In the genomic region with DNA sequence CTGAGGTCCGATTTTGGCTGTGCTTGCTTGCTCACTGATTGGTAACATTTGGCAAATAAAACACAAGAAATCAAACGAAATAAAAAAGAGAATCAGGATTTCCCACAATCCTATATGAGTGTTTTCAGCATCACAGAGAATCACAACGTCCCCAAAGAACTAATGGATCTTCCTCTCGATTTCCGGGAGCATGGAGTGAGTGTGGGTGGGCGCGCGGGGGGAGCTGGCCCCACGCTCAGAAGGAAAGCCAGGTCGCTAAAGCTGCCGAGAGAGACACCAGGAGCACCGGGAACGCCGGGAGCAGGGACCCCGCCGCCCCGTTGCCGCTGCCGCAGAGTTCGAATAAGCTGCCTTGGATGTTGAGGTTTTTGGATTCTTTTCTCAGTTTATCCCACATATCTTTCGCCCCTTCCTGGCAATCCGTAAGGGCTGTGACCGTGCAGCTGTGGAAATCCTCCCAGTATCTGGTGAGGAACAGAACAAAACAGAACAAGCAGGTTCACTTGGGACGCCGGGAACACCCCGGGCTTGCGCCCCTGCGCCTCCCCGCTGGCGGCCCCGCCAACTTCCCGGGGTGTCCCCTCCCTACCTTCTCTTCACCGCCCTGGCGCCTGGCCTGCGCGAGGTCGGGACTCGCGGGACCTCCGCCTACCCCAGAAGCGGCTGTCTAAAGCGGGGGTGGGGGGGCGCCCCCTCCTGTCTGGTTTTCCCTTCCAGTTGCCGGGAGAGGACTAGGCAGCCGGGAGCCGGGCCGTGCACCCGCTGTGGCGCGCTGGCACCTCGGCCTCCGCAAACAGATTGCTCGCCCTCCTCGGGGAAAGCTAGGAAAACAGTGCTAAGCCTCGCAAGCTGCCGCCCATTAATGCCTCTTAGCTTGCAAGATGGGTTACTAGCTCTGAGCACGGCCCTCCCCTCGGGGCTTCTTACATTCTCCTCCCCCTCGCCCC, we compare ENCODE assay signal across 8 cellular contexts. TPM values are rescaled to one million over a fixed set of nuclear protein-coding genes. Genes with fewer than 3 reads are reported as not detected.
A peak's percentile ranks its signal among the peaks of the same experiment; 100 is the strongest.
DNase-seq lines count a peak whose midpoint lies in the region; ATAC-seq, FAIRE-seq and TF ChIP-seq lines count a peak whose summit lies in the region.

No MANE protein-coding gene starts in this region.

- H3K36me3 ChIP-seq in GM23338 (ENCODE audit: insufficient read depth): no peaks in the 10 kb centered on the region
- no peaks in the 10 kb centered on the region for H3K36me3 ChIP-seq in uterus

- CTCF ChIA-PET in A549 (lab: Yijun Ruan, JAX): interaction anchor here (0.6 to 0.9 kb wide), 2 partner anchors 14 to 528 kb away, joined by 3 read pairs; no protein-coding TSS in a partner anchor

- H3K9me2 ChIP-seq in GM23338 (ENCODE audit: insufficient read depth): no peaks in the 10 kb centered on the region

- peaks cover 2% of the 10 kb centered on the region; the same call in 1 of the 3 replicates for H3K9me3 Mint-ChIP-seq in GM23338
- H3K9me3 Mint-ChIP-seq in memory B cell: peaks cover 15% of the 10 kb centered on the region

- TF ChIP-seq EP300 in A549 (IDR thresholded peaks at IDR 0.05): no peak

- peaks cover 61% of the 10 kb centered on the region for H3K4me1 Mint-ChIP-seq in GM23338
- peaks cover 27% of the 10 kb centered on the region for H3K4me1 Mint-ChIP-seq in memory B cell

- 23% methylated on average over 35 of the region's 59 CpGs for WGBS in A549 (ENCODE audit: missing lambda C conversion rate)

- no peak for TF ChIP-seq RAD21 in A549 (conservative IDR thresholded peaks at IDR 0.05 in 1 of 2, IDR thresholded peaks at IDR 0.05 in 1 of 2)

- H4K20me1 ChIP-seq in GM23338 (replicated peaks; ENCODE audit: insufficient read depth): peaks cover 21% of the 10 kb centered on the region

- H3K27me3 ChIP-seq in GM23338 (ENCODE audit: insufficient read depth) (peaks cover 100% of the 10 kb centered on the region), uterus (peaks cover 30 to 81% of the 10 kb centered on the region in 2 donors)

- peak overlapping the region; percentile 6 for H3K4me3 ChIP-seq in A549
- peak overlapping the region; percentile 58 for H3K4me3 ChIP-seq in GM23338
- H3K4me3 ChIP-seq in uterus: no peak overlapping the region

- H3K27ac Mint-ChIP-seq in GM23338: no peak overlapping the region
- peak overlapping the region; percentile 78 for H3K27ac Mint-ChIP-seq in memory B cell

- H3K9me3 ChIP-seq in A549: no peaks in the 10 kb centered on the region
- no peaks in the 10 kb centered on the region for H3K9me3 ChIP-seq in uterus

- ATAC-seq in A549 (peak in 1 of 2 experiments; percentile 30; a peak in 3 of 6 replicates), GM23338 (peak; percentile 2), memory B cell (ENCODE audit: low read depth) (no peak), HG03135 (IDR thresholded peaks at IDR 0.05; ENCODE audit: unreplicated experiment) (no peak), GM19463 (IDR thresholded peaks at IDR 0.05; ENCODE audit: unreplicated experiment) (no peak)

- POLR2A ChIA-PET in A549 (lab: Yijun Ruan, JAX): interaction anchor here (1.0 kb wide), 1 partner anchor 107 kb away, joined by 4 read pairs; no protein-coding TSS in a partner anchor

- H3K36me3 Mint-ChIP-seq in GM23338 (ENCODE audit: low read depth) (peaks cover under 1% of the 10 kb centered on the region; the same call in 1 of the 3 replicates), memory B cell (peaks cover 17% of the 10 kb centered on the region)

- H3K4me3 Mint-ChIP-seq in GM23338 (peak overlapping the region; percentile 66), memory B cell (no peak overlapping the region)

- H3K27me3 Mint-ChIP-seq in GM23338 (ENCODE audit: insufficient read depth, low read depth, poor library complexity) (peaks cover 100% of the 10 kb centered on the region), memory B cell (peaks cover 42% of the 10 kb centered on the region)

- H3K27ac ChIP-seq in A549: 0 out of 6 replicates have a peak overlapping the region, but pooled peaks of 1 of the 2 experiments have one; percentile 18
- H3K27ac ChIP-seq in GM23338 (ENCODE audit: low read depth): no peak overlapping the region
- H3K27ac ChIP-seq in uterus: no peak overlapping the region

- TF ChIP-seq POLR2A in A549 (IDR thresholded peaks at IDR 0.05; ENCODE audit: low read length) (no peak), uterus (IDR thresholded peaks at IDR 0.05) (no peak)

- FAIRE-seq in A549 (lab: Jason Lieb, UNC): no peak

- peak overlapping the region; percentile 98 for H2AFZ ChIP-seq in GM23338

- no peak for TF ChIP-seq CTCF in A549 (IDR thresholded peaks at IDR 0.05)
- TF ChIP-seq CTCF in GM23338 (conservative IDR thresholded peaks at IDR 0.05; ENCODE audit: low read depth in 2 of 2): no peak; a peak in 1 of 4 replicates
- TF ChIP-seq CTCF in uterus (IDR thresholded peaks at IDR 0.05): no peak

- intact Hi-C loops in uterus (cut with DNase I; ENCODE audit: low total_unique reads): no loop called here

- H3K4me1 ChIP-seq in A549 (no peaks in the 10 kb centered on the region), GM23338 (ENCODE audit: insufficient read depth) (peaks cover 60% of the 10 kb centered on the region), uterus (peaks cover 0 to 14% of the 10 kb centered on the region in 2 donors)

- no peaks in the 10 kb centered on the region for H3K79me2 ChIP-seq in GM23338 (replicated peaks; ENCODE audit: insufficient read depth)

- DNase-seq in A549 (ENCODE audit: low read depth in 1 of 2, low spot score in 1 of 2) (no peak), GM23338 (ENCODE audit: low spot score) (peak; percentile 74), cerebellum (ENCODE audit: low spot score) (peak; percentile 74), memory B cell (ENCODE audit: low spot score in 2 of 2) (peak in 1 of 2 donors; percentile 39), cortex of kidney (lab: John Stamatoyannopoulos, UW) (no peak), uterus (no peak)

- H3K4me2 ChIP-seq in A549: peak overlapping the region; percentile 58
- peak overlapping the region; percentile 91 for H3K4me2 ChIP-seq in GM23338

- H3F3A ChIP-seq in GM23338 (replicated peaks; ENCODE audit: low read depth): peaks cover 15% of the 10 kb centered on the region

TF ChIP-seq in A549, 52 proteins besides CTCF, POLR2A, EP300 and RAD21:
- TF ChIP-seq NPAS2 (CRISPR knock-in tag; IDR thresholded peaks at IDR 0.05; ENCODE audit: borderline replicate concordance) (no peak), MAFK (IDR thresholded peaks at IDR 0.05; ENCODE audit: partially characterized antibody) (no peak), NFE2L2 (conservative IDR thresholded peaks at IDR 0.05; ENCODE audit: low read length) (no peak), ESRRA (IDR thresholded peaks at IDR 0.05; ENCODE audit: borderline replicate concordance, low read length) (no peak), HOXB13 (CRISPR knock-in tag; IDR thresholded peaks at IDR 0.05; ENCODE audit: low read depth) (no peak), RARB (CRISPR knock-in tag; IDR thresholded peaks at IDR 0.05) (no peak), GATA3 (IDR thresholded peaks at IDR 0.05; ENCODE audit: borderline replicate concordance) (no peak)
- TF ChIP-seq, protein P1, sequence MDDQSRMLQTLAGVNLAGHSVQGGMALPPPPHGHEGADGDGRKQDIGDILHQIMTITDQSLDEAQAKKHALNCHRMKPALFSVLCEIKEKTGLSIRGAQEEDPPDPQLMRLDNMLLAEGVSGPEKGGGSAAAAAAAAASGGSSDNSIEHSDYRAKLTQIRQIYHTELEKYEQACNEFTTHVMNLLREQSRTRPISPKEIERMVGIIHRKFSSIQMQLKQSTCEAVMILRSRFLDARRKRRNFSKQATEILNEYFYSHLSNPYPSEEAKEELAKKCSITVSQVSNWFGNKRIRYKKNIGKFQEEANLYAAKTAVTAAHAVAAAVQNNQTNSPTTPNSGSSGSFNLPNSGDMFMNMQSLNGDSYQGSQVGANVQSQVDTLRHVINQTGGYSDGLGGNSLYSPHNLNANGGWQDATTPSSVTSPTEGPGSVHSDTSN (IDR thresholded peaks at IDR 0.05): no peak

TF ChIP-seq in GM23338, 12 proteins besides CTCF, POLR2A, EP300 and RAD21 (continues in another document):
- TF ChIP-seq, protein P2, sequence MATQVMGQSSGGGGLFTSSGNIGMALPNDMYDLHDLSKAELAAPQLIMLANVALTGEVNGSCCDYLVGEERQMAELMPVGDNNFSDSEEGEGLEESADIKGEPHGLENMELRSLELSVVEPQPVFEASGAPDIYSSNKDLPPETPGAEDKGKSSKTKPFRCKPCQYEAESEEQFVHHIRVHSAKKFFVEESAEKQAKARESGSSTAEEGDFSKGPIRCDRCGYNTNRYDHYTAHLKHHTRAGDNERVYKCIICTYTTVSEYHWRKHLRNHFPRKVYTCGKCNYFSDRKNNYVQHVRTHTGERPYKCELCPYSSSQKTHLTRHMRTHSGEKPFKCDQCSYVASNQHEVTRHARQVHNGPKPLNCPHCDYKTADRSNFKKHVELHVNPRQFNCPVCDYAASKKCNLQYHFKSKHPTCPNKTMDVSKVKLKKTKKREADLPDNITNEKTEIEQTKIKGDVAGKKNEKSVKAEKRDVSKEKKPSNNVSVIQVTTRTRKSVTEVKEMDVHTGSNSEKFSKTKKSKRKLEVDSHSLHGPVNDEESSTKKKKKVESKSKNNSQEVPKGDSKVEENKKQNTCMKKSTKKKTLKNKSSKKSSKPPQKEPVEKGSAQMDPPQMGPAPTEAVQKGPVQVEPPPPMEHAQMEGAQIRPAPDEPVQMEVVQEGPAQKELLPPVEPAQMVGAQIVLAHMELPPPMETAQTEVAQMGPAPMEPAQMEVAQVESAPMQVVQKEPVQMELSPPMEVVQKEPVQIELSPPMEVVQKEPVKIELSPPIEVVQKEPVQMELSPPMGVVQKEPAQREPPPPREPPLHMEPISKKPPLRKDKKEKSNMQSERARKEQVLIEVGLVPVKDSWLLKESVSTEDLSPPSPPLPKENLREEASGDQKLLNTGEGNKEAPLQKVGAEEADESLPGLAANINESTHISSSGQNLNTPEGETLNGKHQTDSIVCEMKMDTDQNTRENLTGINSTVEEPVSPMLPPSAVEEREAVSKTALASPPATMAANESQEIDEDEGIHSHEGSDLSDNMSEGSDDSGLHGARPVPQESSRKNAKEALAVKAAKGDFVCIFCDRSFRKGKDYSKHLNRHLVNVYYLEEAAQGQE (IDR thresholded peaks at IDR 0.05; ENCODE audit: unreplicated experiment): no peak
- TF ChIP-seq NANOG (IDR thresholded peaks at IDR 0.05; ENCODE audit: borderline replicate concordance) (no peak), EZH2phosphoT487 (IDR thresholded peaks at IDR 0.05; ENCODE audit: unreplicated experiment) (peak; percentile 90), POLR2AphosphoS5 (IDR thresholded peaks at IDR 0.05; ENCODE audit: low read depth) (no peak)

RNA-seq across cellular contexts. Expression of gene NRN1, which starts 7.7 kb away (rescaled TPM):
- 0.24 and 0.39 TPM in 2 replicates for polyA plus RNA-seq in A549 (2011; rRNA removed)
- polyA plus RNA-seq in A549 (2012; cell fraction: cytosol; rRNA removed): 0.12 and 0.19 TPM in 2 replicates
- 0.20 and 0.22 TPM in 2 replicates for polyA plus RNA-seq in A549 (2012; cell fraction: nucleus; rRNA removed)
- 0.35 to 0.50 TPM (median 0.38 TPM) in 3 replicates for polyA plus RNA-seq in A549 (2017; fragmentation: RNase III; extraction: RNeasy Plus Mini Kit Qiagen cat#74134 plus additional on column Dnase treatment)
- 0.15 TPM in 1 of 2 replicates, not detected in the other for polyA minus RNA-seq in A549 (2011; rRNA and poly(A)+ RNA removed)
- 0.23 TPM in 1 of 2 replicates, not detected in the other for total RNA-seq in GM23338 (2014; rRNA removed; shearing (Covaris generic))
- 0.42 and 0.71 TPM in 2 replicates for polyA plus RNA-seq in GM23338 (2016; fragmentation: Nextera tagmentation; extraction: Ambion mirVana)
- 55.1 TPM for total RNA-seq in cerebellum
- 10 to 100 TPM in 2 of 4 donors, 1 to 10 TPM in 2; 1.3 to 23.0 (median 9.1) TPM for total RNA-seq in uterus

Comparison
In these comparisons a context has a peak if more than half of its experiments do, and no peak if none do; other contexts are left out.
1. DNase-seq: peak in GM23338 (single experiment) and cerebellum (single experiment); none in A549 (0 of 2), cortex of kidney (single experiment) and uterus (0 of 2).
2. H3K4me3 ChIP-seq: peak in A549 (single experiment) and GM23338 (single experiment); none in uterus (0 of 2).